15 cellular contexts compared by ENCODE assay signal in genomic region chr14:95537298-95538089, GRCh38. TPM values are rescaled to one million over a fixed set of nuclear protein-coding genes. Genes with fewer than 3 reads are reported as not detected.
DNase-seq lines count a peak whose midpoint lies in the region; ATAC-seq, FAIRE-seq and TF ChIP-seq lines count a peak whose summit lies in the region.
"Had no signal": no experiment of that assay in that cellular context is flagged by ENCODE, and none has a peak within 500 bp of the region (broad histone marks: within the 10 kb centered on the region; RNA-seq: fewer than 3 reads in every experiment).

No MANE protein-coding gene starts in this region.

- 25 to 43% (median 33%) methylated on average over 9 of the region's 9 CpGs for WGBS in psoas muscle, 3 donors

- TF ChIP-seq POLR2A in endothelial cell of umbilical vein (IDR thresholded peaks at IDR 0.05; ENCODE audit: low read depth, low read length): no peak

- H3K9ac ChIP-seq in PC-3 (ENCODE audit: low read length) (no peak overlapping the region), endothelial cell of umbilical vein (replicated peaks; ENCODE audit: extremely low read depth, insufficient read depth, low read length) (no peak overlapping the region)

- H2AFZ ChIP-seq in PC-3 (ENCODE audit: low read length): no peak overlapping the region
- H2AFZ ChIP-seq in endothelial cell of umbilical vein (ENCODE audit: low read depth, low read length): no peak overlapping the region

- H3K36me3 ChIP-seq in PC-3 (ENCODE audit: low read depth, low read length): no peaks in the 10 kb centered on the region
- H3K36me3 ChIP-seq in endothelial cell of umbilical vein (ENCODE audit: control insufficient read depth in 2 of 2, extremely low read depth in 1 of 2, insufficient read depth in 2 of 2, low read length in 2 of 2): no peaks in the 10 kb centered on the region
- peaks cover 0 to 3% of the 10 kb centered on the region in 2 donors for H3K36me3 ChIP-seq in psoas muscle (ENCODE audit: insufficient read depth in 1 of 2, low read depth in 1 of 2)
- H3K36me3 ChIP-seq in tibial artery: no peaks in the 10 kb centered on the region

- H3K4me1 Mint-ChIP-seq in activated T-cell treated with anti-CD3 and anti-CD28 coated beads, Interleukin-2, amount 50 U/mL, for 4 hours (ENCODE audit: low read depth): peaks cover 43% of the 10 kb centered on the region

- intact Hi-C loops in PC-3 (cut with micrococcal nuclease) (loop anchor here (10.0 kb wide), 1 partner anchor 53 kb away; no protein-coding TSS in a partner anchor), endothelial cell of umbilical vein (cut with micrococcal nuclease) (loop anchor here (10.0 kb wide), 2 partner anchors 273 to 967 kb away; partner anchors contain the start of gene PAPOLA), psoas muscle (cut with DNase I) (loop anchor here in 1 of 2 donors (10.0 kb wide), 1 partner anchor 383 kb away; the partner anchor contains the start of gene DICER1), tibial artery (cut with DNase I; ENCODE audit: low total_unique reads) (no loop called here)

- no peaks in the 10 kb centered on the region for H3K27me3 Mint-ChIP-seq in activated T-cell treated with anti-CD3 and anti-CD28 coated beads, Interleukin-2, amount 50 U/mL, for 4 hours (ENCODE audit: low read depth)

- H3K4me3 Mint-ChIP-seq in activated T-cell treated with anti-CD3 and anti-CD28 coated beads, Interleukin-2, amount 50 U/mL, for 4 hours: peak overlapping the region; percentile 97

- H3K27ac ChIP-seq in PC-3 (ENCODE audit: low read length) (no peak overlapping the region), endothelial cell of umbilical vein (ENCODE audit: insufficient read depth, low read depth, low read length) (no peak overlapping the region), psoas muscle (peak overlapping the region; percentile 87), tibial artery (no peak overlapping the region)

- CTCF ChIA-PET in PC-3 (lab: Charles Lee) (interaction anchor here (0.7 kb wide), 1 partner anchor 92 kb away, joined by 3 read pairs; no protein-coding TSS in a partner anchor), endothelial cell of umbilical vein (lab: Charles Lee) (interaction anchor here (1.1 to 4.6 kb wide), 8 partner anchors 8 to 111 kb away, joined by 4 to 33 read pairs (median 6); no protein-coding TSS in a partner anchor)

- H3K36me3 Mint-ChIP-seq in activated T-cell treated with anti-CD3 and anti-CD28 coated beads, Interleukin-2, amount 50 U/mL, for 4 hours (ENCODE audit: insufficient read depth): peaks cover 14% of the 10 kb centered on the region

- peak overlapping the region; percentile 97 for H3K4me2 ChIP-seq in PC-3 (ENCODE audit: low read length)
- H3K4me2 ChIP-seq in endothelial cell of umbilical vein (ENCODE audit: insufficient read depth, low read length): no peak overlapping the region

- no peaks in the 10 kb centered on the region for H3K27me3 ChIP-seq in PC-3 (ENCODE audit: low read length)
- H3K27me3 ChIP-seq in endothelial cell of umbilical vein (ENCODE audit: control insufficient read depth in 2 of 2, insufficient read depth in 2 of 2, low read length in 2 of 2): no peaks in the 10 kb centered on the region
- no peaks in the 10 kb centered on the region for H3K27me3 ChIP-seq in psoas muscle (ENCODE audit: insufficient read depth in 3 of 3, low read length in 2 of 3)
- no peaks in the 10 kb centered on the region for H3K27me3 ChIP-seq in tibial artery

- peaks cover 94% of the 10 kb centered on the region for H3K79me2 ChIP-seq in PC-3 (ENCODE audit: low read length)
- H3K79me2 ChIP-seq in endothelial cell of umbilical vein (ENCODE audit: control insufficient read depth, insufficient read depth, low read length): peaks cover 85% of the 10 kb centered on the region

- POLR2A ChIA-PET in PC-3 (lab: Charles Lee; ENCODE audit: unreplicated experiment): no interaction called here
- POLR2A ChIA-PET in endothelial cell of umbilical vein (lab: Charles Lee): no interaction called here

- ATAC-seq in activated T-cell treated with anti-CD3 and anti-CD28 coated beads, Interleukin-2, amount 50 U/mL, for 4 hours: no peak
- ATAC-seq in PC-3: no peak
- no peak for ATAC-seq in psoas muscle
- ATAC-seq in HG02678 (IDR thresholded peaks at IDR 0.05; ENCODE audit: unreplicated experiment): no peak

- no peak for FAIRE-seq in endothelial cell of umbilical vein (lab: Jason Lieb, UNC)
- FAIRE-seq: colon had no signal

- H3F3A ChIP-seq in PC-3 (ENCODE audit: low read length, unreplicated experiment): no peaks in the 10 kb centered on the region

- H3K9me2 ChIP-seq in PC-3 (replicated peaks; ENCODE audit: low read length): no peaks in the 10 kb centered on the region

- TF ChIP-seq CTCF in PC-3 (conservative IDR thresholded peaks at IDR 0.05; ENCODE audit: low read depth, low read length): no peak
- TF ChIP-seq CTCF in endothelial cell of umbilical vein (IDR thresholded peaks at IDR 0.05; ENCODE audit: extremely low read depth in 1 of 2, insufficient read depth in 1 of 2, low read depth in 1 of 2, low read length in 2 of 2): no peak
- no peak for TF ChIP-seq CTCF in psoas muscle (IDR thresholded peaks at IDR 0.05)
- TF ChIP-seq CTCF in tibial artery (IDR thresholded peaks at IDR 0.05): no peak

- H3K4me1 ChIP-seq in PC-3 (ENCODE audit: insufficient read depth, low read length) (peaks cover 20% of the 10 kb centered on the region), endothelial cell of umbilical vein (ENCODE audit: control insufficient read depth, extremely low read depth, insufficient read depth, low read length) (peaks cover 31% of the 10 kb centered on the region), psoas muscle (peaks cover 52% of the 10 kb centered on the region), tibial artery (peaks cover 0 to 45% (median 37%) of the 10 kb centered on the region in 4 donors)

- no peaks in the 10 kb centered on the region for H3K9me3 Mint-ChIP-seq in activated T-cell treated with anti-CD3 and anti-CD28 coated beads, Interleukin-2, amount 50 U/mL, for 4 hours

- H3K4me3 ChIP-seq in PC-3 (ENCODE audit: low read length): peak overlapping the region; percentile 98; the same call in 1 of the 2 replicates
- no peak overlapping the region for H3K4me3 ChIP-seq in endothelial cell of umbilical vein (replicated peaks in 1 of 3; ENCODE audit: insufficient read depth in 1 of 3, low read depth in 1 of 3, low read length in 3 of 3)
- H3K4me3 ChIP-seq in psoas muscle: peak overlapping the region; percentile 96
- no peak overlapping the region for H3K4me3 ChIP-seq in tibial artery

- DNase-seq in activated T-cell treated with anti-CD3 and anti-CD28 coated beads, Interleukin-2, amount 50 U/mL, for 4 hours: no peak
- DNase-seq in activated T-cell treated with anti-CD3 and anti-CD28 coated beads, Interleukin-2, amount 50 U/mL, for 1 hour: no peak
- DNase-seq in PC-3 (no peak), endothelial cell of umbilical vein (ENCODE audit: low read depth, low spot score) (no peak), psoas muscle (no peak), NCI-H146 treated with DMSO at 0.1 percent for 48 hours (lab: John Stamatoyannopoulos, UW; ENCODE audit: unreplicated experiment) (no peak), tibial artery (no peak)
- DNase-seq: activated effector memory CD4-positive, alpha-beta T cell treated with anti-CD3 and anti-CD28 coated beads, Interleukin-2, amount 50 U/mL, for 16 hours; AML-193; MM.1S; NCI-H69; stimulated activated CD4-positive, alpha-beta T cell treated with anti-CD3 and anti-CD28 coated beads, Interleukin-12 subunit alpha, Interleukin-12 subunit beta, amount 100 ng/mL, for 4 hours; stimulated activated CD8-positive, alpha-beta memory T cell treated with anti-CD3 and anti-CD28 coated beads, Interleukin-4, amount 100 ng/mL, for 48 hours had no signal

- BruUV-seq in PC-3 (replicated peaks; lab: Mats Ljungman, UMichigan): no TSS peak
- TSS peak; percentile 14 for BruUV-seq in endothelial cell of umbilical vein (replicated peaks; lab: Mats Ljungman, UMichigan)

- dilution Hi-C loops in endothelial cell of umbilical vein (cut with MboI; ENCODE audit: extremely low pct_ligation_motif_present, low sequenced_read_pairs): no loop called here

- H3K9me3 ChIP-seq in PC-3 (ENCODE audit: low read length) (no peaks in the 10 kb centered on the region), endothelial cell of umbilical vein (replicated peaks; ENCODE audit: control insufficient read depth, insufficient read depth, low read length) (no peaks in the 10 kb centered on the region), psoas muscle (no peaks in the 10 kb centered on the region), tibial artery (no peaks in the 10 kb centered on the region)

- H4K20me1 ChIP-seq in PC-3 (ENCODE audit: low read length) (peaks cover 48% of the 10 kb centered on the region), endothelial cell of umbilical vein (replicated peaks; ENCODE audit: control insufficient read depth, extremely low read depth, insufficient read depth, low read length) (no peaks in the 10 kb centered on the region)

- H3K9me1 ChIP-seq in endothelial cell of umbilical vein (replicated peaks; ENCODE audit: control insufficient read depth, extremely low read depth, insufficient read depth, low read length): no peaks in the 10 kb centered on the region

RNA-seq across cellular contexts. Expression of gene GLRX5, which starts 2.6 kb away (rescaled TPM):
- 10 to 100 TPM; 37.3 to 45.1 (median 40.7) TPM for total RNA-seq in activated T-cell treated with anti-CD3 and anti-CD28 coated beads, Interleukin-2, amount 50 U/mL, for 4 hours
- 60.0 and 64.3 TPM in 2 replicates for total RNA-seq in PC-3 (2014; rRNA removed)
- total RNA-seq in endothelial cell of umbilical vein: 50.9 and 52.0 TPM in 2 replicates
- polyA plus RNA-seq in endothelial cell of umbilical vein: 27.1 and 42.6 TPM in 2 replicates
- polyA plus RNA-seq in endothelial cell of umbilical vein (2011; cell fraction: cytosol; rRNA removed): 38.9 and 47.8 TPM in 2 replicates
- 13.7 and 18.6 TPM in 2 replicates for polyA plus RNA-seq in endothelial cell of umbilical vein (2011; cell fraction: nucleus; rRNA removed)
- polyA plus RNA-seq in endothelial cell of umbilical vein (2012): 40.2 and 60.5 TPM in 2 replicates
- 12.5 and 16.9 TPM in 2 replicates for polyA minus RNA-seq in endothelial cell of umbilical vein
- polyA minus RNA-seq in endothelial cell of umbilical vein (2011; cell fraction: cytosol; rRNA and poly(A)+ RNA removed): 22.4 TPM
- polyA minus RNA-seq in endothelial cell of umbilical vein (2011; cell fraction: nucleus; rRNA and poly(A)+ RNA removed): 4.7 and 9.0 TPM in 2 replicates
- 10 to 100 TPM; 46.9 to 97.6 (median 57.0) TPM for total RNA-seq in psoas muscle
- 10 to 100 TPM; 65.5 to 98.7 (median 68.4) TPM for polyA plus RNA-seq in psoas muscle

RNA-seq across cellular contexts. Expression of gene SYNE3, which starts 21.0 kb away (rescaled TPM):
- total RNA-seq in activated T-cell treated with anti-CD3 and anti-CD28 coated beads, Interleukin-2, amount 50 U/mL, for 4 hours: 10 to 100 TPM; 11.5 to 15.0 (median 12.9) TPM
- total RNA-seq in PC-3 (2014; rRNA removed): 1.2 and 3.5 TPM in 2 replicates
- total RNA-seq in endothelial cell of umbilical vein: 18.8 and 19.1 TPM in 2 replicates
- polyA plus RNA-seq in endothelial cell of umbilical vein: 2.6 and 3.0 TPM in 2 replicates
- 2.8 and 3.1 TPM in 2 replicates for polyA plus RNA-seq in endothelial cell of umbilical vein (2011; cell fraction: cytosol; rRNA removed)
- polyA plus RNA-seq in endothelial cell of umbilical vein (2011; cell fraction: nucleus; rRNA removed): 11.8 and 12.8 TPM in 2 replicates
- 2.7 and 3.3 TPM in 2 replicates for polyA plus RNA-seq in endothelial cell of umbilical vein (2012)
- polyA minus RNA-seq in endothelial cell of umbilical vein: 8.7 and 9.0 TPM in 2 replicates
- polyA minus RNA-seq in endothelial cell of umbilical vein (2011; cell fraction: cytosol; rRNA and poly(A)+ RNA removed): 0.20 TPM
- polyA minus RNA-seq in endothelial cell of umbilical vein (2011; cell fraction: nucleus; rRNA and poly(A)+ RNA removed): 11.5 and 12.4 TPM in 2 replicates
- 1 to 10 TPM; 3.4 to 4.7 (median 4.1) TPM for total RNA-seq in psoas muscle
- 1 to 10 TPM in 1 of 3 donors, under 1 TPM in 2; 0.45 to 1.3 (median 0.96) TPM for polyA plus RNA-seq in psoas muscle

Comparison
In these comparisons a context has a peak if more than half of its experiments do, and no peak if none do; other contexts are left out.
1. H3K4me3 ChIP-seq: peak in PC-3 (single experiment) and psoas muscle (single experiment); none in endothelial cell of umbilical vein (0 of 3) and tibial artery (0 of 2).